In the genomic region with DNA sequence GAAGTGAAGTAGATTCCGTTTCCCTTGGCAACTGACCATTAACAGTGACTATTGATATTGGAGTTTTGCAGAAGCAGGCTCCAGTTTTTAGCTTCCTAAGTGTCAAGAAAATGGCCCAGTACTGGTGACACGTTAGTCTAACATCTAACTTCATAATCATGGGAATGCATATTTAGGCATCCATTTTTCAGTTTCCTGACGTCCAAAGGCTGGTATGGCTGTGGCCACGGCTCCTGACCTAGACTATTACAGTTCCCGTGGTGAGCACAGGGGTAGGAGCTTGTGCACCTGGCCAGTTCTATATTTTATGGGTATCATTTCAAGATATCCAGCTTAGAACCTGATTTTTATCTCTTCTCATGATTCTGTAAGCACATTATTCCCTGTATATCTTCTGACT, we compare ENCODE assay signal across 8 cellular contexts.
"Had no signal": no experiment of that assay in that cellular context is flagged by ENCODE, and none has a peak within 500 bp of the region (broad histone marks: within the 10 kb centered on the region; RNA-seq: fewer than 3 reads in every experiment).

No MANE protein-coding gene starts in this region.

- ATAC-seq: GM23338, HepG2, K562 had no signal

- H3K4me2 ChIP-seq: GM23338 had no signal

- H3K27ac Mint-ChIP-seq: H9 had no signal

- H2AFZ ChIP-seq: GM23338 had no signal

- H3K9me3 Mint-ChIP-seq: GM23338, H9 had no signal

- FAIRE-seq: H1, H54, HepG2, K562 had no signal

- H3K4me3 ChIP-seq: GM23338, K562 had no signal

- DNase-seq: H9, HCEC 1CT had no signal

- H3K27ac ChIP-seq: HL-60 had no signal

- H3K4me3 Mint-ChIP-seq: GM23338, H9 had no signal

- H3K4me1 Mint-ChIP-seq: GM23338, H9 had no signal
